Comparison of ENCODE assay signal across 19 cellular contexts in genomic region chr2:54952425-54952824, GRCh38.
A peak's percentile ranks its signal among the peaks of the same experiment; 100 is the strongest.
DNase-seq lines count a peak whose midpoint lies in the region; ATAC-seq and TF ChIP-seq lines count a peak whose summit lies in the region.
"Had no signal": no experiment of that assay in that cellular context is flagged by ENCODE, and none has a peak within 500 bp of the region (broad histone marks: within the 10 kb centered on the region; RNA-seq: fewer than 3 reads in every experiment).

No MANE protein-coding gene starts in this region.

- no peaks in the 10 kb centered on the region for H3K9me2 ChIP-seq in GM23248 (ENCODE audit: insufficient read depth)

- H3K4me3 ChIP-seq in GM23248 (no peak overlapping the region), right atrium auricular region (no peak overlapping the region), BE2C (ENCODE audit: low read depth, low read length) (no peak overlapping the region)
- H3K4me3 ChIP-seq: HAP-1, SK-N-MC had no signal

- no peaks in the 10 kb centered on the region for H3K9me3 ChIP-seq in GM23248 (ENCODE audit: low read depth)
- no peaks in the 10 kb centered on the region for H3K9me3 ChIP-seq in right atrium auricular region
- no peaks in the 10 kb centered on the region for H3K9me3 ChIP-seq in BE2C
- H3K9me3 ChIP-seq: HAP-1 had no signal

- H3F3A ChIP-seq in GM23248 (ENCODE audit: insufficient read depth), result peaks cover 6% of the 10 kb centered on the region; the same call in 1 of the 2 replicates

- no peaks in the 10 kb centered on the region for H3K9me3 Mint-ChIP-seq in stimulated activated effector memory CD8-positive, alpha-beta T cell treated with anti-CD3 and anti-CD28 coated beads, Interleukin-12 subunit alpha, Interleukin-12 subunit beta, amount 100 ng/mL, for 72 hours
- H3K9me3 Mint-ChIP-seq: CD4-positive, alpha-beta T cell; T-cell had no signal

- H3K27ac ChIP-seq in GM23248 (no peak overlapping the region), VCaP (peak overlapping the region; percentile 88), right atrium auricular region (no peak overlapping the region)
- H3K27ac ChIP-seq: SK-N-MC had no signal

- in situ Hi-C loops in GM23248 (cut with MboI), result no loop called here

- H3K36me3 ChIP-seq in GM23248 (ENCODE audit: low read depth) (no peaks in the 10 kb centered on the region), right atrium auricular region (no peaks in the 10 kb centered on the region), BE2C (no peaks in the 10 kb centered on the region; the same call in none of the 2 replicates)
- H3K36me3 ChIP-seq: HAP-1 had no signal

- no peak for ATAC-seq in stimulated activated effector memory CD8-positive, alpha-beta T cell treated with anti-CD3 and anti-CD28 coated beads, Interleukin-12 subunit alpha, Interleukin-12 subunit beta, amount 100 ng/mL, for 72 hours
- ATAC-seq: T-cell had no signal

- no peaks in the 10 kb centered on the region for H3K27me3 ChIP-seq in GM23248 (replicated peaks; ENCODE audit: insufficient read depth)
- H3K27me3 ChIP-seq in right atrium auricular region, result no peaks in the 10 kb centered on the region
- H3K27me3 ChIP-seq in BE2C, result no peaks in the 10 kb centered on the region

- TF ChIP-seq CTCF in VCaP (conservative IDR thresholded peaks at IDR 0.05), result no peak
- no peak for TF ChIP-seq CTCF in right atrium auricular region (IDR thresholded peaks at IDR 0.05)
- TF ChIP-seq CTCF in BE2C (IDR thresholded peaks at IDR 0.05; ENCODE audit: low read depth, low read length), result no peak
- no peak for TF ChIP-seq CTCF in GM10266 (IDR thresholded peaks at IDR 0.05; ENCODE audit: control insufficient read depth, insufficient read depth, low read depth, missing control alignments)

- 76 to 80% methylated on average over 5 of the region's 5 CpGs for WGBS in GM23248 (ENCODE audit: low coverage in 1 of 2, low lambda C conversion rate in 2 of 2, missing lambda C conversion rate in 2 of 2), 2 experiments

- H2AFZ ChIP-seq in GM23248, result no peak overlapping the region

- H3K36me3 Mint-ChIP-seq in stimulated activated effector memory CD8-positive, alpha-beta T cell treated with anti-CD3 and anti-CD28 coated beads, Interleukin-12 subunit alpha, Interleukin-12 subunit beta, amount 100 ng/mL, for 72 hours, result no peaks in the 10 kb centered on the region
- H3K36me3 Mint-ChIP-seq: T-cell had no signal

- H3K4me2 ChIP-seq in GM23248 (ENCODE audit: unreplicated experiment), result peak overlapping the region; percentile 60

- no peaks in the 10 kb centered on the region for H3K79me2 ChIP-seq in GM23248 (ENCODE audit: insufficient read depth)

- no peak overlapping the region for H3K4me3 Mint-ChIP-seq in stimulated activated effector memory CD8-positive, alpha-beta T cell treated with anti-CD3 and anti-CD28 coated beads, Interleukin-12 subunit alpha, Interleukin-12 subunit beta, amount 100 ng/mL, for 72 hours
- H3K4me3 Mint-ChIP-seq: B cell; CD4-positive, alpha-beta T cell; T-cell had no signal

- H3K4me1 Mint-ChIP-seq in stimulated activated effector memory CD8-positive, alpha-beta T cell treated with anti-CD3 and anti-CD28 coated beads, Interleukin-12 subunit alpha, Interleukin-12 subunit beta, amount 100 ng/mL, for 72 hours, result peaks cover 12% of the 10 kb centered on the region
- H3K4me1 Mint-ChIP-seq: B cell, T-cell had no signal

- no peaks in the 10 kb centered on the region for H4K20me1 ChIP-seq in GM23248 (ENCODE audit: insufficient read depth)

- H3K4me1 ChIP-seq in GM23248 (ENCODE audit: insufficient read depth) (peaks cover 34% of the 10 kb centered on the region), right atrium auricular region (no peaks in the 10 kb centered on the region), BE2C (no peaks in the 10 kb centered on the region)

- no peak overlapping the region for H3K9ac ChIP-seq in GM23248

- DNase-seq in GM23248 (no peak), LoVo (ENCODE audit: low spot score) (peak; percentile 22), right atrium auricular region (ENCODE audit: low spot score) (no peak), BE2C (no peak), GM10266 (ENCODE audit: extremely low spot score) (no peak)
- DNase-seq in stimulated activated effector memory CD8-positive, alpha-beta T cell treated with anti-CD3 and anti-CD28 coated beads, Interleukin-12 subunit alpha, Interleukin-12 subunit beta, amount 100 ng/mL, for 72 hours (ENCODE audit: low spot score in 2 of 2), result no peak
- DNase-seq: CD4-positive, alpha-beta T cell; DMS153; GDM1; NCI-H1417; NCI-H187; NCI-H226; NCI-H524; NCI-H82; T-cell had no signal

- H3K27ac Mint-ChIP-seq in stimulated activated effector memory CD8-positive, alpha-beta T cell treated with anti-CD3 and anti-CD28 coated beads, Interleukin-12 subunit alpha, Interleukin-12 subunit beta, amount 100 ng/mL, for 72 hours, result peak overlapping the region; percentile 59
- H3K27ac Mint-ChIP-seq: B cell; CD4-positive, alpha-beta T cell; T-cell had no signal
